In the genomic region with DNA sequence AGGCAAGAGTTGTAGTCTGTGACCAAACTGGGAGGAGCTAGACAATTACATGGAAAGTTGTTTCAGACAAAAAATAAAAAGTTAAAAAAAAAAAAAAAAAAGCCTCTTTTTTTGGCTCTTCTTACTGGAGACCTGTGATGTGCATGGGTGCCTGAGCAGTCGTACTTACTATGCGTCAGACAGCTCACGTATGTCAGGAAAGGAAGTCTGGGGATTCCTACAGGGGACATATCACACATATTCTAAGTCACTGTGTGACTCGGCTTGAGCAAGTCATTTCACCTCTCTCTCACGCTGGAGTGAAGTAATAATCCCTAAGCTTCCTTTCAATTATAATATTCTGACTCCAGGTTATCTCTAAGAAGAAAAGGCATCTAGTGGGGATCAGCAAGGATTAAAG, we compare ENCODE assay signal across 22 cellular contexts. TPM values are rescaled to one million over a fixed set of nuclear protein-coding genes. Genes with fewer than 3 reads are reported as not detected.
"Had no signal": no experiment of that assay in that cellular context is flagged by ENCODE, and none has a peak within 500 bp of the region (broad histone marks: within the 10 kb centered on the region; RNA-seq: fewer than 3 reads in every experiment).

No MANE protein-coding gene starts in this region.

- H3K27me3 ChIP-seq: body of pancreas, left lung, right atrium auricular region, testis had no signal

- H3K4me3 Mint-ChIP-seq: activated naive CD4-positive, alpha-beta T cell treated with anti-CD3 and anti-CD28 coated beads, Interleukin-2, amount 50 U/mL, for 24 hours; naive thymus-derived CD4-positive, alpha-beta T cell; stimulated activated naive CD8-positive, alpha-beta T cell treated with anti-CD3 and anti-CD28 coated beads, Interleukin-15, Interleukin-2, amounts not matched to agents 100 ng/mL and 50 ng/mL, for 24 hours; WTC11 had no signal

- H3K36me3 Mint-ChIP-seq: activated naive CD4-positive, alpha-beta T cell treated with anti-CD3 and anti-CD28 coated beads, Interleukin-2, amount 50 U/mL, for 24 hours; WTC11 had no signal

- ATAC-seq: body of pancreas; left lung; mucosa of descending colon; naive thymus-derived CD4-positive, alpha-beta T cell; WTC11 had no signal

- H3K27ac ChIP-seq: body of pancreas, esophagus muscularis mucosa, hepatocyte, left lung, neutrophil, right atrium auricular region, SJSA1, testis had no signal

- H3K4me1 ChIP-seq: body of pancreas, esophagus muscularis mucosa, left lung, right atrium auricular region, SJSA1, testis had no signal

- H3K4me1 Mint-ChIP-seq: activated naive CD4-positive, alpha-beta T cell treated with anti-CD3 and anti-CD28 coated beads, Interleukin-2, amount 50 U/mL, for 24 hours had no signal

- H3K36me3 ChIP-seq: esophagus muscularis mucosa, left lung, neutrophil, right atrium auricular region, SJSA1 had no signal

- DNase-seq: activated CD8-positive, alpha-beta memory T cell treated with anti-CD3 and anti-CD28 coated beads, Interleukin-2, amount 50 U/mL, for 48 hours; amygdala; body of pancreas; caudate nucleus; left lung; mucosa of descending colon; naive thymus-derived CD4-positive, alpha-beta T cell; stimulated activated CD4-positive, alpha-beta T cell treated with anti-CD3 and anti-CD28 coated beads, Interleukin-4, amount 100 ng/mL, for 24 hours; T-helper 2 cell; testis had no signal

- H3K4me3 ChIP-seq: body of pancreas, esophagus muscularis mucosa, hepatocyte, left lung, mucosa of descending colon, right atrium auricular region, SJSA1, testis had no signal

- H3K9me3 ChIP-seq: body of pancreas, esophagus muscularis mucosa, left lung, mucosa of descending colon, neutrophil, right atrium auricular region, SJSA1, testis had no signal

- H3K9me3 Mint-ChIP-seq: activated naive CD4-positive, alpha-beta T cell treated with anti-CD3 and anti-CD28 coated beads, Interleukin-2, amount 50 U/mL, for 24 hours; activated T-helper 2 cell treated with anti-CD3 and anti-CD28 coated beads, Interferon-gamma antibody, Interleukin-2, Interleukin-4, amounts not matched to agents 10 μg/mL and 5 μg/mL and 100 μg/mL, durations not matched to agents 14 hours and 24 hours and 36 hours; stimulated activated naive CD8-positive, alpha-beta T cell treated with anti-CD3 and anti-CD28 coated beads, Interleukin-15, Interleukin-2, amounts not matched to agents 100 ng/mL and 50 ng/mL, for 24 hours; WTC11 had no signal

- H3K27ac Mint-ChIP-seq: activated naive CD4-positive, alpha-beta T cell treated with anti-CD3 and anti-CD28 coated beads, Interleukin-2, amount 50 U/mL, for 24 hours; activated T-helper 2 cell treated with anti-CD3 and anti-CD28 coated beads, Interferon-gamma antibody, Interleukin-2, Interleukin-4, amounts not matched to agents 10 μg/mL and 5 μg/mL and 100 μg/mL, durations not matched to agents 14 hours and 24 hours and 36 hours; naive thymus-derived CD4-positive, alpha-beta T cell; progenitor cell of endocrine pancreas; stimulated activated naive CD8-positive, alpha-beta T cell treated with anti-CD3 and anti-CD28 coated beads, Interleukin-15, Interleukin-2, amounts not matched to agents 100 ng/mL and 50 ng/mL, for 24 hours; WTC11 had no signal

- H3K27me3 Mint-ChIP-seq: activated naive CD4-positive, alpha-beta T cell treated with anti-CD3 and anti-CD28 coated beads, Interleukin-2, amount 50 U/mL, for 24 hours had no signal

RNA-seq across cellular contexts. Expression of a gene that starts 6.0 kb away (rescaled TPM):
- total RNA-seq: activated T-helper 2 cell treated with anti-CD3 and anti-CD28 coated beads, Interferon-gamma antibody, Interleukin-2, Interleukin-4, amounts not matched to agents 10 μg/mL and 5 μg/mL and 100 μg/mL, durations not matched to agents 14 hours and 24 hours and 36 hours; body of pancreas; esophagus muscularis mucosa; hepatocyte; mucosa of descending colon; naive thymus-derived CD4-positive, alpha-beta T cell; progenitor cell of endocrine pancreas; right atrium auricular region; SJSA1; ureter; WTC11 had no signal

RNA-seq across cellular contexts. Expression of a gene that starts 17.2 kb away (rescaled TPM):
- total RNA-seq: glomerular endothelial cell, progenitor cell of endocrine pancreas had no signal
